Comparison of ENCODE assay signal across 11 cellular contexts in the genomic region with DNA sequence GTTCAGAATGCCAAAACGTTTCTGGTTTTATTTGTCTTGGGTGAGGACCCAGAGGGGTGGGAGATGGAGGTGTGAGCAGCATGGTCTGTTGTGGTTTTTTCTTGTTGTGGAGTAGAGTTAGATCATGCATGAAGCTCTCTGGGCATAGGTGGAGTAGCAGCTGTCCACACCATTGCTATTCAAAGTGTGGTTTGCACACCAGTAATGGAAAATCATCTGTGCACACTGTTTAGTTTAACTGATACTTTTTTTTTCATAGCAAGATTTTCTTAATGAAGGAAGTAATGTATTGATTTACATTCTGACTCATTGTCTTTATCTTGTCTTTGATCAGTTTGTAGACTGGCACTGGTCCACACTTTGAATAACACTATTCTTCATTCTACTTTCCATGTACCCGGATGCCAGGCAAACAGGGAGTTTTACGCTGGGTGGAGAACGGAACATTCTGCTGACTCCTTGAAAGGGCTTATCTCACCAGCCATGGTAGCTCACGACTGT. TPM values are rescaled to one million over a fixed set of nuclear protein-coding genes. Genes with fewer than 3 reads are reported as not detected.
DNase-seq lines count a peak whose midpoint lies in the region; ATAC-seq, FAIRE-seq and TF ChIP-seq lines count a peak whose summit lies in the region.
"Had no signal": no experiment of that assay in that cellular context is flagged by ENCODE, and none has a peak within 500 bp of the region (broad histone marks: within the 10 kb centered on the region; RNA-seq: fewer than 3 reads in every experiment).

No MANE protein-coding gene starts in this region.

- no peak for TF ChIP-seq CTCF in CD4-positive, alpha-beta T cell (IDR thresholded peaks at IDR 0.05)

- intact Hi-C loops in CD4-positive, alpha-beta T cell (cut with DNase I, micrococcal nuclease) = loop anchor here in 1 of 2 experiments (5.0 kb wide), 1 partner anchor 42 kb away; no protein-coding TSS in a partner anchor
- intact Hi-C loops in activated CD4-positive, alpha-beta memory T cell treated with anti-CD3 and anti-CD28 coated beads for 36 hours (cut with micrococcal nuclease) = loop anchor here (5.0 kb wide), 1 partner anchor 57 kb away; no protein-coding TSS in a partner anchor
- intact Hi-C loops in Right ventricle myocardium superior (cut with DNase I) = no loop called here

- H3K4me3 Mint-ChIP-seq in CD4-positive, alpha-beta T cell = no peak overlapping the region
- no peak overlapping the region for H3K4me3 Mint-ChIP-seq in activated CD4-positive, alpha-beta memory T cell treated with anti-CD3 and anti-CD28 coated beads for 36 hours
- H3K4me3 Mint-ChIP-seq in naive thymus-derived CD8-positive, alpha-beta T cell = peak overlapping the region in 3 of 10 donors; percentile 18 to 48 (median 29)

- H3K36me3 Mint-ChIP-seq in CD4-positive, alpha-beta T cell (ENCODE audit: low read depth) = peaks cover 90% of the 10 kb centered on the region
- H3K36me3 Mint-ChIP-seq in activated CD4-positive, alpha-beta memory T cell treated with anti-CD3 and anti-CD28 coated beads for 36 hours = peaks cover 51% of the 10 kb centered on the region
- peaks cover 0 to 83% (median 36%) of the 10 kb centered on the region in 3 donors for H3K36me3 Mint-ChIP-seq in naive thymus-derived CD8-positive, alpha-beta T cell

- POLR2A ChIA-PET in CD4-positive, alpha-beta T cell (lab: Charles Lee) = no interaction called here
- POLR2A ChIA-PET in activated CD4-positive, alpha-beta memory T cell treated with anti-CD3 and anti-CD28 coated beads for 36 hours (lab: Charles Lee) = interaction anchor here (1.1 to 1.2 kb wide), 2 partner anchors 41 to 71 kb away, joined by 3 read pairs; no protein-coding TSS in a partner anchor
- POLR2A ChIA-PET in naive thymus-derived CD8-positive, alpha-beta T cell (lab: Charles Lee) = no interaction called here

- FAIRE-seq in GM12891 (lab: Jason Lieb, UNC) = peak; percentile 35

- H3K27ac ChIP-seq in CD4-positive, alpha-beta T cell (ENCODE audit: low read depth, low read length) = no peak overlapping the region
- H3K27ac ChIP-seq: right atrium auricular region had no signal

- peak overlapping the region; percentile 77 for H3K27ac Mint-ChIP-seq in CD4-positive, alpha-beta T cell
- H3K27ac Mint-ChIP-seq in activated CD4-positive, alpha-beta memory T cell treated with anti-CD3 and anti-CD28 coated beads for 36 hours = peak overlapping the region; percentile 57
- peak overlapping the region in 6 of 10 donors; percentile 13 to 69 (median 22) for H3K27ac Mint-ChIP-seq in naive thymus-derived CD8-positive, alpha-beta T cell

- CTCF ChIA-PET in CD4-positive, alpha-beta T cell (lab: Charles Lee) = interaction anchor here (1.9 to 4.8 kb wide), 2 partner anchors 117 to 160 kb away, joined by 6 to 37 read pairs; no protein-coding TSS in a partner anchor
- CTCF ChIA-PET in activated CD4-positive, alpha-beta memory T cell treated with anti-CD3 and anti-CD28 coated beads for 36 hours (lab: Charles Lee) = interaction anchor here (0.7 to 2.1 kb wide), 7 partner anchors 9 to 378 kb away, joined by 3 to 17 read pairs (median 3); no protein-coding TSS in a partner anchor

- no peaks in the 10 kb centered on the region for H3K27me3 ChIP-seq in CD4-positive, alpha-beta T cell (ENCODE audit: control insufficient read depth, insufficient read depth, low read length)
- H3K27me3 ChIP-seq: right atrium auricular region had no signal

- no peak for DNase-seq in CD4-positive, alpha-beta T cell
- DNase-seq in GM12891 (ENCODE audit: insufficient read length, low spot score) (no peak), Right ventricle myocardium superior (no peak)
- DNase-seq in activated CD4-positive, alpha-beta memory T cell treated with anti-CD3 and anti-CD28 coated beads for 36 hours = peak; percentile 33
- no peak for DNase-seq in naive thymus-derived CD8-positive, alpha-beta T cell
- DNase-seq: glutamatergic neuron, KBM-7, NCI-H2227 treated with DMSO at 0.1 percent for 48 hours had no signal

- H3K9me3 Mint-ChIP-seq in CD4-positive, alpha-beta T cell = no peaks in the 10 kb centered on the region
- no peaks in the 10 kb centered on the region for H3K9me3 Mint-ChIP-seq in activated CD4-positive, alpha-beta memory T cell treated with anti-CD3 and anti-CD28 coated beads for 36 hours
- H3K9me3 Mint-ChIP-seq in naive thymus-derived CD8-positive, alpha-beta T cell = no peaks in the 10 kb centered on the region

- H3K4me1 Mint-ChIP-seq in CD4-positive, alpha-beta T cell (ENCODE audit: low read depth) = peaks cover 42% of the 10 kb centered on the region
- peaks cover 35% of the 10 kb centered on the region for H3K4me1 Mint-ChIP-seq in activated CD4-positive, alpha-beta memory T cell treated with anti-CD3 and anti-CD28 coated beads for 36 hours (ENCODE audit: low read depth)
- peaks cover 8 to 51% (median 28%) of the 10 kb centered on the region in 4 donors for H3K4me1 Mint-ChIP-seq in naive thymus-derived CD8-positive, alpha-beta T cell

- no peak for TF ChIP-seq POLR2A in GM12891 (IDR thresholded peaks at IDR 0.05; ENCODE audit: low read depth, low read length)

- H3K9me3 ChIP-seq in CD4-positive, alpha-beta T cell (ENCODE audit: control insufficient read depth, low read length) = no peaks in the 10 kb centered on the region
- H3K9me3 ChIP-seq: right atrium auricular region had no signal

- H3K27me3 Mint-ChIP-seq in CD4-positive, alpha-beta T cell = no peaks in the 10 kb centered on the region
- H3K27me3 Mint-ChIP-seq in activated CD4-positive, alpha-beta memory T cell treated with anti-CD3 and anti-CD28 coated beads for 36 hours = no peaks in the 10 kb centered on the region
- no peaks in the 10 kb centered on the region for H3K27me3 Mint-ChIP-seq in naive thymus-derived CD8-positive, alpha-beta T cell

- no peak for ATAC-seq in CD4-positive, alpha-beta T cell (ENCODE audit: poor library complexity)
- ATAC-seq in naive thymus-derived CD8-positive, alpha-beta T cell = no peak
- ATAC-seq in HG03442 (IDR thresholded peaks at IDR 0.05; ENCODE audit: unreplicated experiment) = no peak
- no peak for ATAC-seq in Right ventricle myocardium superior (ENCODE audit: poor library complexity)
- no peak for ATAC-seq in HG02642 (IDR thresholded peaks at IDR 0.05; ENCODE audit: poor library complexity, unreplicated experiment)

TF ChIP-seq in GM12891, 5 proteins besides CTCF, POLR2A, EP300 and RAD21:
- TF ChIP-seq TAF1 (IDR thresholded peaks at IDR 0.05; ENCODE audit: low read depth, low read length) (no peak), POU2F2 (IDR thresholded peaks at IDR 0.05; ENCODE audit: low read depth, low read length) (no peak), POLR2AphosphoS5 (IDR thresholded peaks at IDR 0.05; ENCODE audit: low read depth, low read length) (no peak), PAX5 (IDR thresholded peaks at IDR 0.05; ENCODE audit: insufficient read depth, low read length, severe bottlenecking) (no peak), SPI1 (IDR thresholded peaks at IDR 0.05; ENCODE audit: low read depth, low read length) (no peak)

RNA-seq across cellular contexts. Expression of a gene that starts 50.7 kb away (rescaled TPM):
- 10 to 100 TPM; 90.7 to 92.4 TPM for total RNA-seq in CD4-positive, alpha-beta T cell
- polyA plus RNA-seq in GM12891 (2012; ENCODE audit: low read depth, missing spikeins) = 14.7 TPM
- total RNA-seq in activated CD4-positive, alpha-beta memory T cell treated with anti-CD3 and anti-CD28 coated beads for 36 hours = 10 to 100 TPM; 34.7 to 37.8 TPM
- total RNA-seq in naive thymus-derived CD8-positive, alpha-beta T cell = 100 to 1,000 TPM; 102 to 110 TPM
- polyA plus RNA-seq in naive thymus-derived CD8-positive, alpha-beta T cell = 10 to 100 TPM; 21.9 to 51.1 (median 33.5) TPM
- 27.2 TPM for total RNA-seq in Right ventricle myocardium superior

Comparison
In these comparisons a context has a peak if more than half of its experiments do, and no peak if none do; other contexts are left out.
1. H3K27ac Mint-ChIP-seq: peak in every context shown above with its lines; median percentile 77 in CD4-positive, alpha-beta T cell; 57 in activated CD4-positive, alpha-beta memory T cell treated with anti-CD3 and anti-CD28 coated beads for 36 hours; 22 in naive thymus-derived CD8-positive, alpha-beta T cell.